In the genomic region with DNA sequence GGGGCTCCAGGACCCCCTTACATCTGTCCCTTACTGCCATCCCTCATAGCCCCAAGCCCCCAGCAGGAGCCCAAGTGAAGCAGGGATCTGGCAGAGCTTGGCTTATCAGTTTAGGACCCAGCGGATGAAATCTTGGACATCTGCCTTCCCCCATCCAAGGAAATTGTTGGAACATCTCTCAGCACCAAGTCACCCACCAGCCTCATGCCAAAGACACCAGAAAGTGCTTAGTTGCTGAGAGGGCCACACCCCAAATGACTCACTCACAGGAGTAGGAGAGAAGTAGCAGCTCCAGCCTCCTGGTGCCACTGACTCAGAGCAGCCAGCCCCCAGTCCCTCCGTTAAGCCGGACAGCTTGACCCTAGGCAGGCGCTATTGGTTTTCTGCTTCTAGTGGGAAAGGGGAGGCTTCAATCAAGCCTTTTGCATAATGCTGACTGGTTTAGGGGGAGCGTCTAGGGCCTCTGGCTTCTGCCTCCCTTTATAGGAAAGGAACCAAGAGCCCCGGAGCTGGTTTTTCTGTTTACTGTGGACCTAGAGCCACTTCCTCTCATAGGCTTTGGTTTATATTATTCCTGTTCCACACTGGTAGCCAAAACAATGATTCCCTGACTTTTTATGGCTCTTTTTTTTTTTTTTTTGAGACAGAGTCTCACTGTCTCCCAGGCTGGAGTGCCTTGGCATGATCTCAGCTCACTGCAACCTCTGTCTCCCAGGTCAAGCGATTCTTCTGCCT, we compare ENCODE assay signal across 9 cellular contexts.
DNase-seq lines count a peak whose midpoint lies in the region; ATAC-seq, FAIRE-seq and TF ChIP-seq lines count a peak whose summit lies in the region.
"Had no signal": no experiment of that assay in that cellular context is flagged by ENCODE, and none has a peak within 500 bp of the region (broad histone marks: within the 10 kb centered on the region; RNA-seq: fewer than 3 reads in every experiment).

No MANE protein-coding gene starts in this region.

- CTCF ChIA-PET in H1 (lab: Charles Lee; ENCODE audit: partially characterized antibody), result interaction anchor here (0.6 to 28.1 kb wide), 11 partner anchors 9 to 150 kb away, joined by 3 to 823 read pairs (median 4); no protein-coding TSS in a partner anchor

- H2BK120ac ChIP-seq in H1 (replicated peaks; ENCODE audit: low read depth, low read length), result no peak overlapping the region

- H2AK5ac ChIP-seq in H1 (ENCODE audit: low read depth, low read length), result 0 out of 2 replicates have a peak overlapping the region, but pooled peaks have one; percentile 39

- H3K4me3 Mint-ChIP-seq in CD14-positive monocyte, result peak overlapping the region; percentile 64 to 74
- no peak overlapping the region for H3K4me3 Mint-ChIP-seq in activated naive CD8-positive, alpha-beta T cell treated with anti-CD3 and anti-CD28 coated beads, Interleukin-2, amount 50 U/mL, for 24 hours

- H3K9me3 Mint-ChIP-seq in CD14-positive monocyte, result peaks cover 0 to 2% (median 0%) of the 10 kb centered on the region in 7 donors
- no peaks in the 10 kb centered on the region for H3K9me3 Mint-ChIP-seq in activated naive CD8-positive, alpha-beta T cell treated with anti-CD3 and anti-CD28 coated beads, Interleukin-2, amount 50 U/mL, for 24 hours

- H3K9me3 ChIP-seq in H1 (ENCODE audit: insufficient read depth in 2 of 2, low read depth in 1 of 2, low read length in 1 of 2) (no peaks in the 10 kb centered on the region), muscle layer of colon (ENCODE audit: low read length) (no peaks in the 10 kb centered on the region)

- peaks cover 2 to 3% of the 10 kb centered on the region in 2 donors for H3K36me3 Mint-ChIP-seq in CD14-positive monocyte
- no peaks in the 10 kb centered on the region for H3K36me3 Mint-ChIP-seq in activated naive CD8-positive, alpha-beta T cell treated with anti-CD3 and anti-CD28 coated beads, Interleukin-2, amount 50 U/mL, for 24 hours (ENCODE audit: low read depth)

- 89% methylated on average over 7 of the region's 7 CpGs; no CpG with 5 or more reads in 1 of the 2 experiments for WGBS in H1 (ENCODE audit: extremely low coverage in 1 of 2, insufficient coverage in 1 of 2, insufficient read length in 1 of 2, insufficient replicate concordance in 2 of 2, low coverage in 1 of 2, low lambda C conversion rate in 2 of 2, missing lambda C conversion rate in 1 of 2), 2 experiments

- H3K4me1 ChIP-seq in H1 (replicated peaks in 1 of 4; ENCODE audit: control insufficient read depth in 3 of 4, insufficient read depth in 4 of 4, low read length in 3 of 4), result peaks cover 0 to 3% (median 2%) of the 10 kb centered on the region in 4 experiments; a peak in 6 of 7 replicates
- peaks cover 78% of the 10 kb centered on the region for H3K4me1 ChIP-seq in muscle layer of colon (ENCODE audit: insufficient read depth, low read length)

- no peak overlapping the region for H4K8ac ChIP-seq in H1 (ENCODE audit: extremely low read depth, insufficient read depth, low read length)

- peaks cover 0 to 7% (median 0%) of the 10 kb centered on the region in 3 donors for H3K27me3 Mint-ChIP-seq in CD14-positive monocyte (ENCODE audit: low read depth in 3 of 3)
- H3K27me3 Mint-ChIP-seq in activated naive CD8-positive, alpha-beta T cell treated with anti-CD3 and anti-CD28 coated beads, Interleukin-2, amount 50 U/mL, for 24 hours, result no peaks in the 10 kb centered on the region

- H3K27ac Mint-ChIP-seq in CD14-positive monocyte, result peak overlapping the region; percentile 96 to 99 (median 99)
- H3K27ac Mint-ChIP-seq in activated naive CD8-positive, alpha-beta T cell treated with anti-CD3 and anti-CD28 coated beads, Interleukin-2, amount 50 U/mL, for 24 hours, result no peak overlapping the region

- no peak for ATAC-seq in activated naive CD8-positive, alpha-beta T cell treated with anti-CD3 and anti-CD28 coated beads, Interleukin-2, amount 50 U/mL, for 24 hours
- ATAC-seq in GM21447 (IDR thresholded peaks at IDR 0.05; ENCODE audit: unreplicated experiment), result no peak

- no peaks in the 10 kb centered on the region for H3K79me2 ChIP-seq in H1 (ENCODE audit: control insufficient read depth in 1 of 2, insufficient read depth in 2 of 2, low read length in 2 of 2)

- H3K4me2 ChIP-seq in H1 (ENCODE audit: insufficient read depth in 1 of 2, low read depth in 2 of 2, low read length in 2 of 2), result no peak overlapping the region

- H3K56ac ChIP-seq in H1 (replicated peaks; ENCODE audit: insufficient read length, low read depth, low read length), result no peak overlapping the region

- no peak overlapping the region for H2BK15ac ChIP-seq in H1 (ENCODE audit: low read length)

- no peak overlapping the region for H4K91ac ChIP-seq in H1 (replicated peaks; ENCODE audit: insufficient read length, low read length)

- no peak overlapping the region for H2BK12ac ChIP-seq in H1 (ENCODE audit: low read depth, low read length)

- H4K5ac ChIP-seq in H1 (ENCODE audit: insufficient read length, low read depth, low read length), result no peak overlapping the region

- H3K4me3 ChIP-seq in H1 (ENCODE audit: extremely low read depth in 1 of 4, insufficient read depth in 2 of 4, low read depth in 3 of 4, low read length in 4 of 4), result no peak overlapping the region
- peak overlapping the region in 1 of 2 donors; percentile 28 for H3K4me3 ChIP-seq in muscle layer of colon (ENCODE audit: low read depth in 1 of 2, low read length in 2 of 2)

- no peaks in the 10 kb centered on the region for H4K20me1 ChIP-seq in H1 (replicated peaks in 1 of 2; ENCODE audit: control insufficient read depth in 1 of 2, insufficient read depth in 2 of 2, low read length in 2 of 2)

- TF ChIP-seq POLR2A in H1 (IDR thresholded peaks at IDR 0.05; ENCODE audit: control extremely low read depth in 1 of 2, low read depth in 2 of 2, low read length in 2 of 2), result no peak

- H3K9ac ChIP-seq in H1 (replicated peaks in 1 of 4; ENCODE audit: extremely low read depth in 1 of 4, low read depth in 3 of 4, low read length in 3 of 4) (no peak overlapping the region), muscle layer of colon (ENCODE audit: low read length) (peak overlapping the region; percentile 44)

- H3K27me3 ChIP-seq in H1 (replicated peaks in 1 of 4; ENCODE audit: control insufficient read depth in 3 of 4, extremely low read depth in 1 of 4, insufficient read depth in 3 of 4, low read length in 3 of 4) (no peaks in the 10 kb centered on the region), muscle layer of colon (ENCODE audit: control insufficient read depth in 1 of 2, insufficient read depth in 2 of 2, low read length in 2 of 2) (no peaks in the 10 kb centered on the region)

- TF ChIP-seq CTCF in CD14-positive monocyte (IDR thresholded peaks at IDR 0.05) (no peak), H1 (IDR thresholded peaks at IDR 0.05; ENCODE audit: control extremely low read depth in 1 of 3, insufficient read depth in 1 of 3, low read depth in 1 of 3, low read length in 3 of 3) (no peak)

- H3K4ac ChIP-seq in H1 (replicated peaks; ENCODE audit: insufficient read length, low read depth, low read length), result no peak overlapping the region

- intact Hi-C loops in CD14-positive monocyte (cut with micrococcal nuclease), result loop anchor here in 1 of 2 donors (5.0 kb wide), 1 partner anchor 33 kb away; no protein-coding TSS in a partner anchor

- no peak overlapping the region for H2BK20ac ChIP-seq in H1 (ENCODE audit: low read length)

- H2BK5ac ChIP-seq in H1 (ENCODE audit: low read depth, low read length), result no peak overlapping the region

- H3K23me2 ChIP-seq in H1 (ENCODE audit: low read depth, low read length), result no peaks in the 10 kb centered on the region

- H2AFZ ChIP-seq in H1 (ENCODE audit: low read length), result no peak overlapping the region

- no peak overlapping the region for H3K18ac ChIP-seq in H1 (ENCODE audit: extremely low read depth, low read length)

- FAIRE-seq in H1 (lab: Jason Lieb, UNC), result no peak
- FAIRE-seq: endometrium had no signal

- TF ChIP-seq RAD21 in H1 (IDR thresholded peaks at IDR 0.05 in 1 of 2, conservative IDR thresholded peaks at IDR 0.05 in 1 of 2; ENCODE audit: low read depth in 2 of 2, low read length in 2 of 2), result no peak

- no peaks in the 10 kb centered on the region for H3K79me1 ChIP-seq in H1 (ENCODE audit: low read depth, low read length)

- H3K14ac ChIP-seq in H1 (ENCODE audit: insufficient read length), result no peak overlapping the region

- POLR2A ChIA-PET in H1 (lab: Charles Lee; ENCODE audit: partially characterized antibody), result no interaction called here

- H3K4me1 Mint-ChIP-seq in CD14-positive monocyte, result peaks cover 76% of the 10 kb centered on the region
- peaks cover 4% of the 10 kb centered on the region for H3K4me1 Mint-ChIP-seq in activated naive CD8-positive, alpha-beta T cell treated with anti-CD3 and anti-CD28 coated beads, Interleukin-2, amount 50 U/mL, for 24 hours

- TF ChIP-seq EP300 in H1 (IDR thresholded peaks at IDR 0.05; ENCODE audit: borderline replicate concordance in 1 of 2, low read depth in 2 of 2, low read length in 2 of 2), result no peak

- H3K23ac ChIP-seq in H1 (ENCODE audit: insufficient read length), result no peak overlapping the region

- no peak overlapping the region for H3K27ac ChIP-seq in H1 (ENCODE audit: low read depth, low read length)
- peak overlapping the region; percentile 59 for H3K27ac ChIP-seq in muscle layer of colon (ENCODE audit: low read depth, low read length)

- no peaks in the 10 kb centered on the region for H3K36me3 ChIP-seq in H1 (ENCODE audit: control insufficient read depth in 2 of 4, insufficient read depth in 4 of 4, low read length in 3 of 4)
- peaks cover 19% of the 10 kb centered on the region for H3K36me3 ChIP-seq in muscle layer of colon (ENCODE audit: insufficient read depth, low read length)

- DNase-seq in CD14-positive monocyte (ENCODE audit: low spot score) (peak; percentile 96), OCI-M1 (lab: John Stamatoyannopoulos, UW) (peak; percentile 62), H1 (ENCODE audit: low read depth in 1 of 2, low spot score in 2 of 2) (peak in 1 of 2 experiments; percentile 43), NCI-H187 (lab: John Stamatoyannopoulos, UW) (no peak), COLO668 (lab: John Stamatoyannopoulos, UW; ENCODE audit: unreplicated experiment) (no peak)
- no peak for DNase-seq in activated naive CD8-positive, alpha-beta T cell treated with anti-CD3 and anti-CD28 coated beads, Interleukin-2, amount 50 U/mL, for 24 hours

TF ChIP-seq in H1, 55 proteins besides CTCF, POLR2A, EP300 and RAD21 (continues in another document):
- TF ChIP-seq KDM4A (IDR thresholded peaks at IDR 0.05; ENCODE audit: low read depth, low read length, severe bottlenecking) (no peak), POU5F1 (IDR thresholded peaks at IDR 0.05; ENCODE audit: low read depth, low read length) (no peak), ZNF274 (IDR thresholded peaks at IDR 0.05; ENCODE audit: borderline replicate concordance, extremely low read depth, low read length) (no peak), SIN3A (conservative IDR thresholded peaks at IDR 0.05 in 1 of 2, IDR thresholded peaks at IDR 0.05 in 1 of 2; ENCODE audit: low read depth in 1 of 2, low read length in 2 of 2) (no peak), PHF8 (conservative IDR thresholded peaks at IDR 0.05; ENCODE audit: low read depth, low read length) (no peak), ASH2L (IDR thresholded peaks at IDR 0.05; ENCODE audit: low read length) (no peak), RXRA (IDR thresholded peaks at IDR 0.05; ENCODE audit: insufficient read depth, low read depth, low read length) (no peak), SP1 (IDR thresholded peaks at IDR 0.05; ENCODE audit: low read depth, low read length) (no peak)

Comparison
In these comparisons a context has a peak if more than half of its experiments do, and no peak if none do; other contexts are left out.
1. DNase-seq: peak in CD14-positive monocyte (single experiment) and OCI-M1 (single experiment); none in activated naive CD8-positive, alpha-beta T cell treated with anti-CD3 and anti-CD28 coated beads, Interleukin-2, amount 50 U/mL, for 24 hours (single experiment), NCI-H187 (0 of 2) and COLO668 (single experiment).